ENCODE assay signal across 1 cellular context in genomic region chr13:50244913-50245574, GRCh38.
TF ChIP-seq lines count a peak whose summit lies in the region.

No MANE protein-coding gene starts in this region.

TF ChIP-seq in HepG2, 621 proteins besides CTCF, POLR2A, EP300 and RAD21 (continued from another document and continues in another):
- TF ChIP-seq ZNF646 (CRISPR knock-in tag; IDR thresholded peaks at IDR 0.05) (peak; percentile 85; the same call in 1 of the 2 replicates), ZNF256 (CRISPR knock-in tag; conservative IDR thresholded peaks at IDR 0.05) (no peak), ARNT2 (CRISPR knock-in tag; IDR thresholded peaks at IDR 0.05; ENCODE audit: low read depth) (0 out of 2 replicates have a peak, but pooled peaks have one; percentile 51), TFDP2 (CRISPR knock-in tag; IDR thresholded peaks at IDR 0.05) (peak; percentile 55), ZNF468 (CRISPR knock-in tag; IDR thresholded peaks at IDR 0.05) (no peak), TOPORS (CRISPR knock-in tag; IDR thresholded peaks at IDR 0.05) (0 out of 2 replicates have a peak, but pooled peaks have one; percentile 25), FOXA1 (IDR thresholded peaks at IDR 0.05) (peak; percentile 89), FOXA1 (CRISPR knock-in tag; IDR thresholded peaks at IDR 0.05) (peak; percentile 97), NFYB (CRISPR knock-in tag; IDR thresholded peaks at IDR 0.05) (no peak), DR1 (CRISPR knock-in tag; IDR thresholded peaks at IDR 0.05) (no peak; the same call in 1 of the 2 replicates), SRSF1 (optimal IDR thresholded peaks at IDR 0.05; ENCODE audit: low read depth, low read length) (no peak), STAT5B (CRISPR knock-in tag; IDR thresholded peaks at IDR 0.05) (no peak), ZNF652 (CRISPR knock-in tag; IDR thresholded peaks at IDR 0.05; ENCODE audit: borderline replicate concordance, low read depth) (peak; percentile 40; the same call in 1 of the 2 replicates), ZNF772 (CRISPR knock-in tag; IDR thresholded peaks at IDR 0.05) (no peak; the same call in none of the 2 replicates), ZNF775 (CRISPR knock-in tag; IDR thresholded peaks at IDR 0.05; ENCODE audit: borderline replicate concordance) (no peak), ZNF33A (CRISPR knock-in tag; IDR thresholded peaks at IDR 0.05; ENCODE audit: borderline replicate concordance) (0 out of 2 replicates have a peak, but pooled peaks have one; percentile 56), ELF4 (CRISPR knock-in tag; IDR thresholded peaks at IDR 0.05; ENCODE audit: borderline replicate concordance) (no peak), MLLT10 (CRISPR knock-in tag; IDR thresholded peaks at IDR 0.05) (no peak), XRCC5 (optimal IDR thresholded peaks at IDR 0.05; ENCODE audit: low read length) (peak; percentile 79), MIER2 (CRISPR knock-in tag; IDR thresholded peaks at IDR 0.05) (peak; percentile 82; the same call in 1 of the 2 replicates), U2AF2 (IDR thresholded peaks at IDR 0.05; ENCODE audit: low read depth, low read length) (no peak), ZFP41 (CRISPR knock-in tag; IDR thresholded peaks at IDR 0.05; ENCODE audit: borderline replicate concordance) (no peak; the same call in 1 of the 2 replicates), ERF (CRISPR knock-in tag; IDR thresholded peaks at IDR 0.05) (peak; percentile 70), NBN (conservative IDR thresholded peaks at IDR 0.05) (no peak), IKZF5 (CRISPR knock-in tag; IDR thresholded peaks at IDR 0.05) (peak; percentile 96), ZNF225 (CRISPR knock-in tag; IDR thresholded peaks at IDR 0.05) (no peak), ZNF768 (CRISPR knock-in tag; IDR thresholded peaks at IDR 0.05) (peak; percentile 41; the same call in 1 of the 2 replicates), ZFP82 (CRISPR knock-in tag; IDR thresholded peaks at IDR 0.05; ENCODE audit: borderline replicate concordance) (no peak), KDM5B (CRISPR knock-in tag; IDR thresholded peaks at IDR 0.05; ENCODE audit: borderline replicate concordance) (no peak), ZNF24 (IDR thresholded peaks at IDR 0.05) (no peak), WIZ (CRISPR knock-in tag; IDR thresholded peaks at IDR 0.05) (no peak)
- TF ChIP-seq, protein P1, sequence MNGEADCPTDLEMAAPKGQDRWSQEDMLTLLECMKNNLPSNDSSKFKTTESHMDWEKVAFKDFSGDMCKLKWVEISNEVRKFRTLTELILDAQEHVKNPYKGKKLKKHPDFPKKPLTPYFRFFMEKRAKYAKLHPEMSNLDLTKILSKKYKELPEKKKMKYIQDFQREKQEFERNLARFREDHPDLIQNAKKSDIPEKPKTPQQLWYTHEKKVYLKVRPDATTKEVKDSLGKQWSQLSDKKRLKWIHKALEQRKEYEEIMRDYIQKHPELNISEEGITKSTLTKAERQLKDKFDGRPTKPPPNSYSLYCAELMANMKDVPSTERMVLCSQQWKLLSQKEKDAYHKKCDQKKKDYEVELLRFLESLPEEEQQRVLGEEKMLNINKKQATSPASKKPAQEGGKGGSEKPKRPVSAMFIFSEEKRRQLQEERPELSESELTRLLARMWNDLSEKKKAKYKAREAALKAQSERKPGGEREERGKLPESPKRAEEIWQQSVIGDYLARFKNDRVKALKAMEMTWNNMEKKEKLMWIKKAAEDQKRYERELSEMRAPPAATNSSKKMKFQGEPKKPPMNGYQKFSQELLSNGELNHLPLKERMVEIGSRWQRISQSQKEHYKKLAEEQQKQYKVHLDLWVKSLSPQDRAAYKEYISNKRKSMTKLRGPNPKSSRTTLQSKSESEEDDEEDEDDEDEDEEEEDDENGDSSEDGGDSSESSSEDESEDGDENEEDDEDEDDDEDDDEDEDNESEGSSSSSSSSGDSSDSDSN (CRISPR knock-in tag; IDR thresholded peaks at IDR 0.05): no peak
- TF ChIP-seq, protein P2, sequence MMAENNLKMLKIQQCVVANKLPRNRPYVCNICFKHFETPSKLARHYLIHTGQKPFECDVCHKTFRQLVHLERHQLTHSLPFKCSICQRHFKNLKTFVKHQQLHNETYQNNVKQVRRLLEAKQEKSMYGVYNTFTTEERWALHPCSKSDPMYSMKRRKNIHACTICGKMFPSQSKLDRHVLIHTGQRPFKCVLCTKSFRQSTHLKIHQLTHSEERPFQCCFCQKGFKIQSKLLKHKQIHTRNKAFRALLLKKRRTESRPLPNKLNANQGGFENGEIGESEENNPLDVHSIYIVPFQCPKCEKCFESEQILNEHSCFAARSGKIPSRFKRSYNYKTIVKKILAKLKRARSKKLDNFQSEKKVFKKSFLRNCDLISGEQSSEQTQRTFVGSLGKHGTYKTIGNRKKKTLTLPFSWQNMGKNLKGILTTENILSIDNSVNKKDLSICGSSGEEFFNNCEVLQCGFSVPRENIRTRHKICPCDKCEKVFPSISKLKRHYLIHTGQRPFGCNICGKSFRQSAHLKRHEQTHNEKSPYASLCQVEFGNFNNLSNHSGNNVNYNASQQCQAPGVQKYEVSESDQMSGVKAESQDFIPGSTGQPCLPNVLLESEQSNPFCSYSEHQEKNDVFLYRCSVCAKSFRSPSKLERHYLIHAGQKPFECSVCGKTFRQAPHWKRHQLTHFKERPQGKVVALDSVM (CRISPR knock-in tag; IDR thresholded peaks at IDR 0.05): peak; percentile 36; the same call in 1 of the 2 replicates
- TF ChIP-seq, protein P3, sequence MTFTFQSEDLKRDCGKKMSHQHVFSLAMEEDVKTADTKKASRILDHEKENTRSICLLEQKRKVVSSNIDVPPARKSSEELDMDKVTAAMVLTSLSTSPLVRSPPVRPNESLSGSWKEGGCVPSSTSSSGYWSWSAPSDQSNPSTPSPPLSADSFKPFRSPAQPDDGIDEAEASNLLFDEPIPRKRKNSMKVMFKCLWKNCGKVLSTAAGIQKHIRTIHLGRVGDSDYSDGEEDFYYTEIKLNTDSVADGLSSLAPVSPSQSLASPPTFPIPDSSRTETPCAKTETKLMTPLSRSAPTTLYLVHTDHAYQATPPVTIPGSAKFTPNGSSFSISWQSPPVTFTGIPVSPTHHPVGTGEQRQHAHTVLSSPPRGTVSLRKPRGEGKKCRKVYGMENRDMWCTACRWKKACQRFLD (CRISPR knock-in tag; IDR thresholded peaks at IDR 0.05; ENCODE audit: borderline replicate concordance): no peak
- TF ChIP-seq, protein P4, sequence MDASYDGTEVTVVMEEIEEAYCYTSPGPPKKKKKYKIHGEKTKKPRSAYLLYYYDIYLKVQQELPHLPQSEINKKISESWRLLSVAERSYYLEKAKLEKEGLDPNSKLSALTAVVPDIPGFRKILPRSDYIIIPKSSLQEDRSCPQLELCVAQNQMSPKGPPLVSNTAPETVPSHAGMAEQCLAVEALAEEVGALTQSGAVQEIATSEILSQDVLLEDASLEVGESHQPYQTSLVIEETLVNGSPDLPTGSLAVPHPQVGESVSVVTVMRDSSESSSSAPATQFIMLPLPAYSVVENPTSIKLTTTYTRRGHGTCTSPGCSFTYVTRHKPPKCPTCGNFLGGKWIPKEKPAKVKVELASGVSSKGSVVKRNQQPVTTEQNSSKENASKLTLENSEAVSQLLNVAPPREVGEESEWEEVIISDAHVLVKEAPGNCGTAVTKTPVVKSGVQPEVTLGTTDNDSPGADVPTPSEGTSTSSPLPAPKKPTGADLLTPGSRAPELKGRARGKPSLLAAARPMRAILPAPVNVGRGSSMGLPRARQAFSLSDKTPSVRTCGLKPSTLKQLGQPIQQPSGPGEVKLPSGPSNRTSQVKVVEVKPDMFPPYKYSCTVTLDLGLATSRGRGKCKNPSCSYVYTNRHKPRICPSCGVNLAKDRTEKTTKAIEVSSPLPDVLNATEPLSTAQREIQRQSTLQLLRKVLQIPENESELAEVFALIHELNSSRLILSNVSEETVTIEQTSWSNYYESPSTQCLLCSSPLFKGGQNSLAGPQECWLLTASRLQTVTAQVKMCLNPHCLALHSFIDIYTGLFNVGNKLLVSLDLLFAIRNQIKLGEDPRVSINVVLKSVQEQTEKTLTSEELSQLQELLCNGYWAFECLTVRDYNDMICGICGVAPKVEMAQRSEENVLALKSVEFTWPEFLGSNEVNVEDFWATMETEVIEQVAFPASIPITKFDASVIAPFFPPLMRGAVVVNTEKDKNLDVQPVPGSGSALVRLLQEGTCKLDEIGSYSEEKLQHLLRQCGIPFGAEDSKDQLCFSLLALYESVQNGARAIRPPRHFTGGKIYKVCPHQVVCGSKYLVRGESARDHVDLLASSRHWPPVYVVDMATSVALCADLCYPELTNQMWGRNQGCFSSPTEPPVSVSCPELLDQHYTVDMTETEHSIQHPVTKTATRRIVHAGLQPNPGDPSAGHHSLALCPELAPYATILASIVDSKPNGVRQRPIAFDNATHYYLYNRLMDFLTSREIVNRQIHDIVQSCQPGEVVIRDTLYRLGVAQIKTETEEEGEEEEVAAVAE (CRISPR knock-in tag; IDR thresholded peaks at IDR 0.05; ENCODE audit: borderline replicate concordance): no peak; the same call in 1 of the 2 replicates
- TF ChIP-seq, protein P5, sequence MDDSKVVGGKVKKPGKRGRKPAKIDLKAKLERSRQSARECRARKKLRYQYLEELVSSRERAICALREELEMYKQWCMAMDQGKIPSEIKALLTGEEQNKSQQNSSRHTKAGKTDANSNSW (CRISPR knock-in tag; IDR thresholded peaks at IDR 0.05; ENCODE audit: borderline replicate concordance): no peak
- TF ChIP-seq, protein P6, sequence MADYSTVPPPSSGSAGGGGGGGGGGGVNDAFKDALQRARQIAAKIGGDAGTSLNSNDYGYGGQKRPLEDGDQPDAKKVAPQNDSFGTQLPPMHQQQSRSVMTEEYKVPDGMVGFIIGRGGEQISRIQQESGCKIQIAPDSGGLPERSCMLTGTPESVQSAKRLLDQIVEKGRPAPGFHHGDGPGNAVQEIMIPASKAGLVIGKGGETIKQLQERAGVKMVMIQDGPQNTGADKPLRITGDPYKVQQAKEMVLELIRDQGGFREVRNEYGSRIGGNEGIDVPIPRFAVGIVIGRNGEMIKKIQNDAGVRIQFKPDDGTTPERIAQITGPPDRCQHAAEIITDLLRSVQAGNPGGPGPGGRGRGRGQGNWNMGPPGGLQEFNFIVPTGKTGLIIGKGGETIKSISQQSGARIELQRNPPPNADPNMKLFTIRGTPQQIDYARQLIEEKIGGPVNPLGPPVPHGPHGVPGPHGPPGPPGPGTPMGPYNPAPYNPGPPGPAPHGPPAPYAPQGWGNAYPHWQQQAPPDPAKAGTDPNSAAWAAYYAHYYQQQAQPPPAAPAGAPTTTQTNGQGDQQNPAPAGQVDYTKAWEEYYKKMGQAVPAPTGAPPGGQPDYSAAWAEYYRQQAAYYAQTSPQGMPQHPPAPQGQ (CRISPR knock-in tag; IDR thresholded peaks at IDR 0.05; ENCODE audit: borderline replicate concordance): no peak
- TF ChIP-seq, protein P7, sequence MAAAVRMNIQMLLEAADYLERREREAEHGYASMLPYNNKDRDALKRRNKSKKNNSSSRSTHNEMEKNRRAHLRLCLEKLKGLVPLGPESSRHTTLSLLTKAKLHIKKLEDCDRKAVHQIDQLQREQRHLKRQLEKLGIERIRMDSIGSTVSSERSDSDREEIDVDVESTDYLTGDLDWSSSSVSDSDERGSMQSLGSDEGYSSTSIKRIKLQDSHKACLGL (CRISPR knock-in tag; IDR thresholded peaks at IDR 0.05): no peak
